ENCODE assay signal across 14 cellular contexts in the genomic region with DNA sequence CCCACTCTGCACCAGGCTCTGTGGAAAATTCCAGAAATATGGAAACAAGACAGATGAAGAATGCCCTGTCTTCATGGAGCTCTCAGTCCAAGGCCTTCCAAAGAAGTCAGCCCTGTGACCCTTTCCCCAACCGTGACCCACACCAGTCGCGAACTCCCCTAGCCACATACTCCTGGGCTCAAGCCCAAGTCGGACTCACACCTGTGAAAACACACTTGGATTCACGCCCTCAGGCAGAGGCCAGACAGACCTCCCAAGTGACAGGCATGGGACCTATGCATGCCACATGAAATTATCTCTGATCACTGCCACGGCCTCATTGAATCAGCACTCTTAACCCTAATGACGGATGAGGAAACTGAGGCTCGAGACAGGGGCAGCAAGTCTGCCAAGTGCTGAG. TPM values are rescaled to one million over a fixed set of nuclear protein-coding genes. Genes with fewer than 3 reads are reported as not detected.
DNase-seq lines count a peak whose midpoint lies in the region; ATAC-seq, FAIRE-seq and TF ChIP-seq lines count a peak whose summit lies in the region.
"Had no signal": no experiment of that assay in that cellular context is flagged by ENCODE, and none has a peak within 500 bp of the region (broad histone marks: within the 10 kb centered on the region; RNA-seq: fewer than 3 reads in every experiment).

No MANE protein-coding gene starts in this region.

- no peak overlapping the region for H3K4me3 Mint-ChIP-seq in activated CD4-positive, alpha-beta T cell treated with anti-CD3 and anti-CD28 coated beads, Interleukin-2, amount 10 ng/mL, durations not matched to agents 24 days and 14 days

- H3K27ac ChIP-seq in HUES64 (ENCODE audit: low read depth, low read length): no peak overlapping the region
- peak overlapping the region; percentile 59 for H3K27ac ChIP-seq in colonic mucosa
- peak overlapping the region in 1 of 3 donors; percentile 60 for H3K27ac ChIP-seq in right lobe of liver
- peak overlapping the region; percentile 97 for H3K27ac ChIP-seq in smooth muscle cell (ENCODE audit: low read depth)

- TF ChIP-seq POLR2A in right lobe of liver (IDR thresholded peaks at IDR 0.05) (no peak), GM12891 (IDR thresholded peaks at IDR 0.05; ENCODE audit: low read depth, low read length) (no peak)

- peak overlapping the region; percentile 14 for H3K4me2 ChIP-seq in smooth muscle cell

- TF ChIP-seq CTCF in colonic mucosa (IDR thresholded peaks at IDR 0.05) (no peak), right lobe of liver (IDR thresholded peaks at IDR 0.05) (no peak), smooth muscle cell (IDR thresholded peaks at IDR 0.05; ENCODE audit: borderline replicate concordance, insufficient read depth, poor library complexity, severe bottlenecking) (no peak)

- no peaks in the 10 kb centered on the region for H3K36me3 Mint-ChIP-seq in activated CD4-positive, alpha-beta T cell treated with anti-CD3 and anti-CD28 coated beads, Interleukin-2, amount 10 ng/mL, durations not matched to agents 24 days and 14 days (ENCODE audit: low read depth)

- H3K9me3 Mint-ChIP-seq in activated CD4-positive, alpha-beta T cell treated with anti-CD3 and anti-CD28 coated beads, Interleukin-2, amount 10 ng/mL, durations not matched to agents 24 days and 14 days: no peaks in the 10 kb centered on the region

- peaks cover 34% of the 10 kb centered on the region for H4K20me1 ChIP-seq in smooth muscle cell (ENCODE audit: low read depth)

- 70% methylated on average over 8 of the region's 8 CpGs for WGBS in HUES64
- WGBS in right lobe of liver (ENCODE audit: insufficient coverage, low coverage, low lambda C conversion rate, missing lambda C conversion rate): 8% methylated on average over 2 of the region's 8 CpGs
- 69% methylated on average over 8 of the region's 8 CpGs for WGBS in smooth muscle cell (ENCODE audit: low lambda C conversion rate)

- H3K79me2 ChIP-seq in smooth muscle cell (ENCODE audit: low read depth): peaks cover 13% of the 10 kb centered on the region

- no peak overlapping the region for H3K9ac ChIP-seq in HUES64 (ENCODE audit: low read depth, low read length)
- H3K9ac ChIP-seq in colonic mucosa (ENCODE audit: low read depth in 2 of 2, low read length in 2 of 2): no peak overlapping the region
- no peak overlapping the region for H3K9ac ChIP-seq in smooth muscle cell (ENCODE audit: low read depth)

- H3K4me1 ChIP-seq in HUES64 (ENCODE audit: insufficient read depth, low read length) (peaks cover 46% of the 10 kb centered on the region), colonic mucosa (peaks cover 8% of the 10 kb centered on the region), right lobe of liver (peaks cover 4 to 74% (median 33%) of the 10 kb centered on the region in 4 donors), smooth muscle cell (ENCODE audit: low read depth) (peaks cover 57% of the 10 kb centered on the region)

- DNase-seq in colonic mucosa (no peak), right lobe of liver (peak; percentile 18 to 49 (median 45)), smooth muscle cell (lab: John Stamatoyannopoulos, UW; ENCODE audit: unreplicated experiment) (no peak), GM12891 (ENCODE audit: insufficient read length, low spot score) (no peak), DMS53 treated with DMSO at 0.1 percent for 48 hours (lab: John Stamatoyannopoulos, UW; ENCODE audit: unreplicated experiment) (no peak)
- no peak for DNase-seq in activated CD4-positive, alpha-beta T cell treated with anti-CD3 and anti-CD28 coated beads, Interleukin-2, amount 10 ng/mL, durations not matched to agents 24 days and 14 days
- DNase-seq: activated CD4-positive, alpha-beta T cell treated with anti-CD3 and anti-CD28 coated beads, Interleukin-2, amount 50 U/mL, for 48 hours; central memory CD4-positive, alpha-beta T cell; DMS79 had no signal

- H3K9me3 ChIP-seq in HUES64 (ENCODE audit: insufficient read depth, low read depth, low read length) (no peaks in the 10 kb centered on the region), colonic mucosa (no peaks in the 10 kb centered on the region), right lobe of liver (no peaks in the 10 kb centered on the region), smooth muscle cell (replicated peaks; ENCODE audit: low read depth) (no peaks in the 10 kb centered on the region)
- H3K9me3 ChIP-seq: HAP-1 had no signal

- peaks cover 7% of the 10 kb centered on the region for H3K27me3 Mint-ChIP-seq in activated CD4-positive, alpha-beta T cell treated with anti-CD3 and anti-CD28 coated beads, Interleukin-2, amount 10 ng/mL, durations not matched to agents 24 days and 14 days

- no peak overlapping the region for H2AFZ ChIP-seq in smooth muscle cell (ENCODE audit: low read depth)

- H3K36me3 ChIP-seq in HUES64 (ENCODE audit: insufficient read depth, low read length) (no peaks in the 10 kb centered on the region), colonic mucosa (no peaks in the 10 kb centered on the region), right lobe of liver (no peaks in the 10 kb centered on the region), smooth muscle cell (ENCODE audit: low read depth) (no peaks in the 10 kb centered on the region)
- H3K36me3 ChIP-seq: HAP-1 had no signal

- no peak for FAIRE-seq in GM12891 (lab: Jason Lieb, UNC)

- H3K27ac Mint-ChIP-seq in activated CD4-positive, alpha-beta T cell treated with anti-CD3 and anti-CD28 coated beads, Interleukin-2, amount 10 ng/mL, durations not matched to agents 24 days and 14 days: no peak overlapping the region

- H3K4me3 ChIP-seq in HUES64 (ENCODE audit: low read length): peak overlapping the region; percentile 48; the same call in 1 of the 2 replicates
- no peak overlapping the region for H3K4me3 ChIP-seq in colonic mucosa
- no peak overlapping the region for H3K4me3 ChIP-seq in right lobe of liver
- H3K4me3 ChIP-seq in smooth muscle cell: no peak overlapping the region
- H3K4me3 ChIP-seq: HAP-1 had no signal

- H3F3A ChIP-seq in smooth muscle cell (ENCODE audit: low read depth): peaks cover 34% of the 10 kb centered on the region

- no peaks in the 10 kb centered on the region for H3K4me1 Mint-ChIP-seq in activated CD4-positive, alpha-beta T cell treated with anti-CD3 and anti-CD28 coated beads, Interleukin-2, amount 10 ng/mL, durations not matched to agents 24 days and 14 days

- intact Hi-C loops in colonic mucosa (cut with DNase I) (no loop called here), right lobe of liver (cut with DNase I) (no loop called here)
- intact Hi-C loops in activated CD4-positive, alpha-beta T cell treated with anti-CD3 and anti-CD28 coated beads, Interleukin-2, amount 10 ng/mL, durations not matched to agents 24 days and 14 days (cut with micrococcal nuclease): no loop called here

- H3K27me3 ChIP-seq in HUES64 (ENCODE audit: insufficient read depth, low read length) (no peaks in the 10 kb centered on the region), colonic mucosa (no peaks in the 10 kb centered on the region), right lobe of liver (no peaks in the 10 kb centered on the region), smooth muscle cell (ENCODE audit: low read depth) (no peaks in the 10 kb centered on the region)

- ATAC-seq in right lobe of liver (no peak), HG02885 (IDR thresholded peaks at IDR 0.05; ENCODE audit: poor library complexity, unreplicated experiment) (no peak)
- ATAC-seq: Panc1 had no signal

TF ChIP-seq in GM12891, 5 proteins besides CTCF, POLR2A, EP300 and RAD21:
- TF ChIP-seq PAX5 (IDR thresholded peaks at IDR 0.05; ENCODE audit: insufficient read depth, low read length, severe bottlenecking) (no peak), POU2F2 (IDR thresholded peaks at IDR 0.05; ENCODE audit: low read depth, low read length) (no peak), TAF1 (IDR thresholded peaks at IDR 0.05; ENCODE audit: low read depth, low read length) (no peak), SPI1 (IDR thresholded peaks at IDR 0.05; ENCODE audit: low read depth, low read length) (no peak), POLR2AphosphoS5 (IDR thresholded peaks at IDR 0.05; ENCODE audit: low read depth, low read length) (no peak)

RNA-seq across cellular contexts. Expression of gene ZCCHC24, which starts 42.5 kb away (rescaled TPM):
- 5.4 TPM for polyA plus RNA-seq in HUES64 (2013, experiment 1 of 2)
- polyA plus RNA-seq in HUES64 (2013, experiment 2 of 2): 8.3 TPM
- total RNA-seq in colonic mucosa (10 to 100 TPM in 1 of 2 donors, 1 to 10 TPM in 1; 4.6 to 19.1 TPM), right lobe of liver (10 to 100 TPM; 19.8 to 33.6 (median 22.7) TPM), smooth muscle cell (21.9 and 28.0 TPM in 2 replicates)
- polyA plus RNA-seq in smooth muscle cell: 30.6 and 52.1 TPM in 2 replicates
- 0.06 TPM for polyA plus RNA-seq in GM12891 (2012; ENCODE audit: low read depth, missing spikeins)
- 0.66 and 1.4 TPM in 2 replicates for total RNA-seq in activated CD4-positive, alpha-beta T cell treated with anti-CD3 and anti-CD28 coated beads, Interleukin-2, amount 10 ng/mL, durations not matched to agents 24 days and 14 days
- polyA plus RNA-seq: neural cell had no signal

RNA-seq across cellular contexts. Expression of gene PPIF, which starts 55.7 kb away (rescaled TPM):
- polyA plus RNA-seq in HUES64 (2013, experiment 1 of 2): 73.0 TPM
- polyA plus RNA-seq in HUES64 (2013, experiment 2 of 2): 70.4 TPM
- total RNA-seq in colonic mucosa (100 to 1,000 TPM in 1 of 2 donors, 10 to 100 TPM in 1; 99.3 to 154 TPM), right lobe of liver (100 to 1,000 TPM in 1 of 6 experiments, 10 to 100 TPM in 5; 53.7 to 106 (median 90.1) TPM), smooth muscle cell (24.3 and 28.5 TPM in 2 replicates)
- polyA plus RNA-seq in smooth muscle cell: 29.7 and 35.2 TPM in 2 replicates
- polyA plus RNA-seq in GM12891 (2012; ENCODE audit: low read depth, missing spikeins): 73.2 TPM
- 157 and 161 TPM in 2 replicates for total RNA-seq in activated CD4-positive, alpha-beta T cell treated with anti-CD3 and anti-CD28 coated beads, Interleukin-2, amount 10 ng/mL, durations not matched to agents 24 days and 14 days

Comparison
In these comparisons a context has a peak if more than half of its experiments do, and no peak if none do; other contexts are left out.
1. DNase-seq: peak in right lobe of liver (3 of 3); none in colonic mucosa (single experiment), smooth muscle cell (single experiment), GM12891 (single experiment), activated CD4-positive, alpha-beta T cell treated with anti-CD3 and anti-CD28 coated beads, Interleukin-2, amount 10 ng/mL, durations not matched to agents 24 days and 14 days (single experiment) and DMS53 treated with DMSO at 0.1 percent for 48 hours (single experiment).